Comparison of ENCODE assay signal across 23 cellular contexts in the genomic region with DNA sequence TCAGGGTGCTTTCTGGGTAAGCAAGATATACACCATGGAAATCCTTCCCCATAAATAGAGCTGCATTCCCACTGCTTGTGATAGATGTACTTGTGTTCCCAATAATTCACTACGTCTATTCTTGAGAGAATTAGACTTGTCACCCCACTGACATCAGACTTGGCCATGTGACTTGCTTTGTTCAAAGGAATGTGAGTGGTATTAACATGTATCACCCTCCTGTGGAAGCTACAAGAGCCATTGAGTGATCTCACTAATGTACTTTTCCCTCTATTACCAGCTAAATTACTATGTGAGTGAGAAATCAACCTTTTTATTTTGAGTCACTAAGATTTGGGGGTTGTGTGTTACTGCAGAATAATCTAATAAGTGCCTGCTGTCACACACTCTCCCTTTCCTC.
DNase-seq lines count a peak whose midpoint lies in the region; ATAC-seq, FAIRE-seq and TF ChIP-seq lines count a peak whose summit lies in the region.
"Had no signal": no experiment of that assay in that cellular context is flagged by ENCODE, and none has a peak within 500 bp of the region (broad histone marks: within the 10 kb centered on the region; RNA-seq: fewer than 3 reads in every experiment).

No MANE protein-coding gene starts in this region.

- H3K27me3 ChIP-seq in H1 (replicated peaks in 1 of 4; ENCODE audit: control insufficient read depth in 3 of 4, extremely low read depth in 1 of 4, insufficient read depth in 3 of 4, low read length in 3 of 4) (no peaks in the 10 kb centered on the region), prostate gland (replicated peaks; ENCODE audit: insufficient read depth) (no peaks in the 10 kb centered on the region), esophagus squamous epithelium (no peaks in the 10 kb centered on the region)

- H4K20me1 ChIP-seq in H1 (replicated peaks in 1 of 2; ENCODE audit: control insufficient read depth in 1 of 2, insufficient read depth in 2 of 2, low read length in 2 of 2), result no peaks in the 10 kb centered on the region

- no peak overlapping the region for H2BK20ac ChIP-seq in H1 (ENCODE audit: low read length)

- H3K27ac ChIP-seq in H1 (ENCODE audit: low read depth, low read length) (no peak overlapping the region), prostate gland (no peak overlapping the region), esophagus squamous epithelium (no peak overlapping the region)

- H3K79me2 ChIP-seq in H1 (ENCODE audit: control insufficient read depth in 1 of 2, insufficient read depth in 2 of 2, low read length in 2 of 2), result no peaks in the 10 kb centered on the region

- CTCF ChIA-PET in H1 (lab: Charles Lee; ENCODE audit: partially characterized antibody), result no interaction called here

- ATAC-seq in GM21423 (IDR thresholded peaks at IDR 0.05; ENCODE audit: unreplicated experiment), result no peak
- ATAC-seq: CD8-positive, alpha-beta T cell had no signal

- TF ChIP-seq RAD21 in H1 (IDR thresholded peaks at IDR 0.05 in 1 of 2, conservative IDR thresholded peaks at IDR 0.05 in 1 of 2; ENCODE audit: low read depth in 2 of 2, low read length in 2 of 2), result no peak

- no peak overlapping the region for H3K4me2 ChIP-seq in H1 (ENCODE audit: insufficient read depth in 1 of 2, low read depth in 2 of 2, low read length in 2 of 2)

- no peaks in the 10 kb centered on the region for H3K36me3 ChIP-seq in H1 (ENCODE audit: control insufficient read depth in 2 of 4, insufficient read depth in 4 of 4, low read length in 3 of 4)
- no peaks in the 10 kb centered on the region for H3K36me3 ChIP-seq in prostate gland
- no peaks in the 10 kb centered on the region for H3K36me3 ChIP-seq in esophagus squamous epithelium

- WGBS in H1 (ENCODE audit: extremely low coverage in 1 of 2, insufficient coverage in 1 of 2, insufficient read length in 1 of 2, insufficient replicate concordance in 2 of 2, low coverage in 1 of 2, low lambda C conversion rate in 2 of 2, missing lambda C conversion rate in 1 of 2), 2 experiments, result 81% methylated on average over 1 of the region's 1 CpG; no CpG with 5 or more reads in 1 of the 2 experiments
- 34% methylated on average over 1 of the region's 1 CpG for WGBS in prostate gland
- WGBS in esophagus squamous epithelium, 2 donors, result 18 to 50% methylated on average over 1 of the region's 1 CpG

- TF ChIP-seq POLR2A in H1 (IDR thresholded peaks at IDR 0.05; ENCODE audit: control extremely low read depth in 1 of 2, low read depth in 2 of 2, low read length in 2 of 2) (no peak), prostate gland (IDR thresholded peaks at IDR 0.05) (no peak), esophagus squamous epithelium (IDR thresholded peaks at IDR 0.05) (no peak)

- H2AFZ ChIP-seq in H1 (ENCODE audit: low read length), result no peak overlapping the region

- intact Hi-C loops in prostate gland (cut with DNase I), result no loop called here
- intact Hi-C loops in esophagus squamous epithelium (cut with DNase I), result no loop called here

- H2AK5ac ChIP-seq in H1 (ENCODE audit: low read depth, low read length), result no peak overlapping the region

- no peak overlapping the region for H2BK5ac ChIP-seq in H1 (ENCODE audit: low read depth, low read length)

- no peak overlapping the region for H2BK12ac ChIP-seq in H1 (ENCODE audit: low read depth, low read length)

- H4K91ac ChIP-seq in H1 (replicated peaks; ENCODE audit: insufficient read length, low read length), result no peak overlapping the region

- no peak overlapping the region for H3K9ac ChIP-seq in H1 (replicated peaks in 1 of 4; ENCODE audit: extremely low read depth in 1 of 4, low read depth in 3 of 4, low read length in 3 of 4)

- H3K14ac ChIP-seq in H1 (ENCODE audit: insufficient read length), result no peak overlapping the region

- no peak overlapping the region for H4K5ac ChIP-seq in H1 (ENCODE audit: insufficient read length, low read depth, low read length)

- H2BK120ac ChIP-seq in H1 (replicated peaks; ENCODE audit: low read depth, low read length), result no peak overlapping the region

- DNase-seq in NCI-H2227 (lab: John Stamatoyannopoulos, UW; ENCODE audit: unreplicated experiment) (peak; percentile 6), NCI-H2227 treated with DMSO at 0.1 percent for 48 hours (lab: John Stamatoyannopoulos, UW) (no peak), H1 (ENCODE audit: low read depth in 1 of 2, low spot score in 2 of 2) (no peak), kidney tubule cell (ENCODE audit: low spot score) (peak; percentile 58), retinal pigment epithelial cell (ENCODE audit: low read depth) (peak; percentile 51), prostate gland (ENCODE audit: low spot score) (no peak), esophagus squamous epithelium (lab: John Stamatoyannopoulos, UW) (no peak)
- DNase-seq: AML-193; C1 segment of cervical spinal cord; Calu3; CD8-positive, alpha-beta T cell; EL; GF-D8; Karpas-422; NCI-H1417; NCI-H1694 treated with DMSO at 0.1 percent for 48 hours; NCI-H345; NCI-H524; NCI-H774; Right ventricle myocardium superior had no signal

- no peak overlapping the region for H4K8ac ChIP-seq in H1 (ENCODE audit: extremely low read depth, insufficient read depth, low read length)

- H3K4ac ChIP-seq in H1 (replicated peaks; ENCODE audit: insufficient read length, low read depth, low read length), result no peak overlapping the region

- H3K4me3 ChIP-seq in H1 (ENCODE audit: extremely low read depth in 1 of 4, insufficient read depth in 2 of 4, low read depth in 3 of 4, low read length in 4 of 4), result no peak overlapping the region
- H3K4me3 ChIP-seq in retinal pigment epithelial cell (ENCODE audit: low read length), result no peak overlapping the region
- H3K4me3 ChIP-seq in prostate gland, result no peak overlapping the region
- no peak overlapping the region for H3K4me3 ChIP-seq in esophagus squamous epithelium

- H3K4me1 ChIP-seq in H1 (replicated peaks in 1 of 4; ENCODE audit: control insufficient read depth in 3 of 4, insufficient read depth in 4 of 4, low read length in 3 of 4) (no peaks in the 10 kb centered on the region), prostate gland (replicated peaks) (no peaks in the 10 kb centered on the region), esophagus squamous epithelium (no peaks in the 10 kb centered on the region)

- H3K79me1 ChIP-seq in H1 (ENCODE audit: low read depth, low read length), result no peaks in the 10 kb centered on the region

- POLR2A ChIA-PET in H1 (lab: Charles Lee; ENCODE audit: partially characterized antibody), result no interaction called here

- TF ChIP-seq EP300 in H1 (IDR thresholded peaks at IDR 0.05; ENCODE audit: borderline replicate concordance in 1 of 2, low read depth in 2 of 2, low read length in 2 of 2), result no peak

- no peak for FAIRE-seq in H1 (lab: Jason Lieb, UNC)
- FAIRE-seq: GM19239, H54 had no signal

- no peak for TF ChIP-seq CTCF in H1 (IDR thresholded peaks at IDR 0.05; ENCODE audit: control extremely low read depth in 1 of 3, insufficient read depth in 1 of 3, low read depth in 1 of 3, low read length in 3 of 3)
- no peak for TF ChIP-seq CTCF in retinal pigment epithelial cell (conservative IDR thresholded peaks at IDR 0.05; ENCODE audit: low read depth, low read length)
- TF ChIP-seq CTCF in prostate gland (IDR thresholded peaks at IDR 0.05), result no peak
- TF ChIP-seq CTCF in esophagus squamous epithelium (IDR thresholded peaks at IDR 0.05), result no peak

- no peak overlapping the region for H3K56ac ChIP-seq in H1 (replicated peaks; ENCODE audit: insufficient read length, low read depth, low read length)

- H3K18ac ChIP-seq in H1 (ENCODE audit: extremely low read depth, low read length), result no peak overlapping the region

- no peaks in the 10 kb centered on the region for H3K9me3 ChIP-seq in H1 (ENCODE audit: insufficient read depth in 2 of 2, low read depth in 1 of 2, low read length in 1 of 2)
- H3K9me3 ChIP-seq in prostate gland, result no peaks in the 10 kb centered on the region
- no peaks in the 10 kb centered on the region for H3K9me3 ChIP-seq in esophagus squamous epithelium

- no peak overlapping the region for H2BK15ac ChIP-seq in H1 (ENCODE audit: low read length)

- H3K23me2 ChIP-seq in H1 (ENCODE audit: low read depth, low read length), result no peaks in the 10 kb centered on the region

- no peak overlapping the region for H3K23ac ChIP-seq in H1 (ENCODE audit: insufficient read length)

TF ChIP-seq in H1, 55 proteins besides CTCF, POLR2A, EP300 and RAD21:
- TF ChIP-seq NRF1 (IDR thresholded peaks at IDR 0.05; ENCODE audit: low read depth, low read length), result no peak
- no peak for TF ChIP-seq TAF1 (IDR thresholded peaks at IDR 0.05; ENCODE audit: low read depth, low read length)
- TF ChIP-seq RFX5 (IDR thresholded peaks at IDR 0.05; ENCODE audit: borderline replicate concordance, low read depth, low read length), result no peak
- no peak for TF ChIP-seq JUND (IDR thresholded peaks at IDR 0.05; ENCODE audit: low read length)
- no peak for TF ChIP-seq HDAC2 (IDR thresholded peaks at IDR 0.05; ENCODE audit: borderline replicate concordance in 1 of 2, low read depth in 2 of 2, low read length in 2 of 2)
- no peak for TF ChIP-seq KDM1A (IDR thresholded peaks at IDR 0.05; ENCODE audit: borderline replicate concordance, low read length)
- TF ChIP-seq, protein P1, sequence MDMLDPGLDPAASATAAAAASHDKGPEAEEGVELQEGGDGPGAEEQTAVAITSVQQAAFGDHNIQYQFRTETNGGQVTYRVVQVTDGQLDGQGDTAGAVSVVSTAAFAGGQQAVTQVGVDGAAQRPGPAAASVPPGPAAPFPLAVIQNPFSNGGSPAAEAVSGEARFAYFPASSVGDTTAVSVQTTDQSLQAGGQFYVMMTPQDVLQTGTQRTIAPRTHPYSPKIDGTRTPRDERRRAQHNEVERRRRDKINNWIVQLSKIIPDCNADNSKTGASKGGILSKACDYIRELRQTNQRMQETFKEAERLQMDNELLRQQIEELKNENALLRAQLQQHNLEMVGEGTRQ (IDR thresholded peaks at IDR 0.05; ENCODE audit: low read length), result 0 out of 2 replicates have a peak, but pooled peaks have one; percentile 21
- no peak for TF ChIP-seq CHD1 (IDR thresholded peaks at IDR 0.05; ENCODE audit: low read depth, low read length)
TF ChIP-seq in H1: peak in this region for 1.

Comparison
In these comparisons a context has a peak if more than half of its experiments do, and no peak if none do; other contexts are left out.
1. DNase-seq: peak in NCI-H2227 (single experiment), kidney tubule cell (single experiment) and retinal pigment epithelial cell (single experiment); none in NCI-H2227 treated with DMSO at 0.1 percent for 48 hours (single experiment), H1 (0 of 2), prostate gland (single experiment) and esophagus squamous epithelium (single experiment).